In genomic region chrX:72120798-72121197, GRCh38 we compare ENCODE assay signal across 13 cellular contexts. TPM values are rescaled to one million over a fixed set of nuclear protein-coding genes. Genes with fewer than 3 reads are reported as not detected.
DNase-seq lines count a peak whose midpoint lies in the region; ATAC-seq, FAIRE-seq and TF ChIP-seq lines count a peak whose summit lies in the region.
"Had no signal": no experiment of that assay in that cellular context is flagged by ENCODE, and none has a peak within 500 bp of the region (broad histone marks: within the 10 kb centered on the region; RNA-seq: fewer than 3 reads in every experiment).

No MANE protein-coding gene starts in this region.

- no peak for TF ChIP-seq EP300 in stomach (IDR thresholded peaks at IDR 0.05)

- H3K27me3 ChIP-seq in stomach = peaks cover 0 to 4% (median 0%) of the 10 kb centered on the region in 3 donors

- peak overlapping the region; percentile 70 for H3K27ac Mint-ChIP-seq in activated CD4-positive, alpha-beta memory T cell treated with anti-CD3 and anti-CD28 coated beads for 36 hours
- H3K27ac Mint-ChIP-seq: activated CD8-positive, alpha-beta T cell treated with anti-CD3 and anti-CD28 coated beads for 36 hours had no signal

- H3K9me3 Mint-ChIP-seq in activated CD4-positive, alpha-beta memory T cell treated with anti-CD3 and anti-CD28 coated beads for 36 hours = no peaks in the 10 kb centered on the region
- H3K9me3 Mint-ChIP-seq: activated CD8-positive, alpha-beta T cell treated with anti-CD3 and anti-CD28 coated beads for 36 hours had no signal

- no peak overlapping the region for H3K9ac ChIP-seq in kidney (ENCODE audit: low read length in 2 of 2)

- intact Hi-C loops in activated CD4-positive, alpha-beta memory T cell treated with anti-CD3 and anti-CD28 coated beads for 36 hours (cut with micrococcal nuclease) = loop anchor here (1.0 kb wide), 2 partner anchors 15 to 20 kb away; no protein-coding TSS in a partner anchor
- intact Hi-C loops in kidney (cut with DNase I) = loop anchor here (10.0 kb wide), 1 partner anchor 96 kb away; no protein-coding TSS in a partner anchor
- intact Hi-C loops in stomach (cut with DNase I; ENCODE audit: low total_unique reads) = no loop called here

- H3K9me3 ChIP-seq in kidney (ENCODE audit: control insufficient read depth in 1 of 2, low read length in 2 of 2) (no peaks in the 10 kb centered on the region), stomach (no peaks in the 10 kb centered on the region)

- H3K36me3 ChIP-seq in kidney (ENCODE audit: control insufficient read depth in 1 of 2, insufficient read depth in 2 of 2, low read length in 2 of 2) (no peaks in the 10 kb centered on the region), stomach (no peaks in the 10 kb centered on the region)

- TF ChIP-seq POLR2A in stomach (IDR thresholded peaks at IDR 0.05) = no peak

- POLR2A ChIA-PET in activated CD4-positive, alpha-beta memory T cell treated with anti-CD3 and anti-CD28 coated beads for 36 hours (lab: Charles Lee) = no interaction called here

- 25 to 74% (median 63%) methylated on average over 5 to 6 of the region's 6 CpGs for WGBS in stomach, 5 donors

- no peak overlapping the region for H3K4me3 ChIP-seq in kidney (ENCODE audit: low read length in 2 of 2)
- H3K4me3 ChIP-seq in stomach = no peak overlapping the region

- no peaks in the 10 kb centered on the region for H3K27me3 Mint-ChIP-seq in activated CD4-positive, alpha-beta memory T cell treated with anti-CD3 and anti-CD28 coated beads for 36 hours

- H3K4me1 ChIP-seq in kidney (ENCODE audit: control insufficient read depth in 1 of 2, insufficient read depth in 1 of 2, low read depth in 1 of 2, low read length in 2 of 2) = peaks cover 12 to 22% of the 10 kb centered on the region in 2 donors
- H3K4me1 ChIP-seq in stomach = peaks cover 7 to 51% (median 32%) of the 10 kb centered on the region in 4 donors

- CTCF ChIA-PET in activated CD4-positive, alpha-beta memory T cell treated with anti-CD3 and anti-CD28 coated beads for 36 hours (lab: Charles Lee) = interaction anchor here (1.1 to 2.0 kb wide), 6 partner anchors 15 to 261 kb away, joined by 3 to 6 read pairs (median 4); no protein-coding TSS in a partner anchor

- H3K27ac ChIP-seq in kidney (ENCODE audit: low read depth in 2 of 2, low read length in 2 of 2) (peak overlapping the region; percentile 54 to 77), stomach (peak overlapping the region in 4 of 5 donors; percentile 46 to 80 (median 71))

- no peak overlapping the region for H3K4me3 Mint-ChIP-seq in activated CD4-positive, alpha-beta memory T cell treated with anti-CD3 and anti-CD28 coated beads for 36 hours
- H3K4me3 Mint-ChIP-seq: activated CD8-positive, alpha-beta T cell treated with anti-CD3 and anti-CD28 coated beads for 36 hours had no signal

- peak; percentile 44 for DNase-seq in NCI-H1092 treated with DMSO at 0.1 percent for 48 hours (lab: John Stamatoyannopoulos, UW)
- DNase-seq in NCI-H1092 (lab: John Stamatoyannopoulos, UW) = no peak
- DNase-seq in activated CD4-positive, alpha-beta memory T cell treated with anti-CD3 and anti-CD28 coated beads for 36 hours = no peak
- no peak for DNase-seq in kidney
- no peak for DNase-seq in stomach
- no peak for DNase-seq in NCI-H1417 treated with DMSO at 0.1 percent for 48 hours (lab: John Stamatoyannopoulos, UW)
- no peak for DNase-seq in stimulated activated CD4-positive, alpha-beta T cell treated with anti-CD3 and anti-CD28 coated beads, Interleukin-15, amount 100 ng/mL, for 24 hours
- DNase-seq: midbrain, NCI-H2081, SHP77 had no signal

- ATAC-seq in GM21619 (IDR thresholded peaks at IDR 0.05; ENCODE audit: unreplicated experiment) = no peak

- H3K4me1 Mint-ChIP-seq in activated CD4-positive, alpha-beta memory T cell treated with anti-CD3 and anti-CD28 coated beads for 36 hours (ENCODE audit: low read depth) = peaks cover 56% of the 10 kb centered on the region

- H3K36me3 Mint-ChIP-seq in activated CD4-positive, alpha-beta memory T cell treated with anti-CD3 and anti-CD28 coated beads for 36 hours = no peaks in the 10 kb centered on the region

- no peak for FAIRE-seq in kidney (lab: Jason Lieb, UNC)
- FAIRE-seq: A204.1 had no signal

- no peak for TF ChIP-seq CTCF in kidney (IDR thresholded peaks at IDR 0.05; ENCODE audit: borderline replicate concordance, extremely low read depth, insufficient read depth)
- no peak for TF ChIP-seq CTCF in stomach (IDR thresholded peaks at IDR 0.05)

RNA-seq across cellular contexts. Expression of gene RTL5, which starts 10.9 kb away (rescaled TPM):
- under 1 TPM; 0.76 to 0.92 TPM for total RNA-seq in activated CD4-positive, alpha-beta memory T cell treated with anti-CD3 and anti-CD28 coated beads for 36 hours
- total RNA-seq in kidney (6.9 TPM), stomach (1 to 10 TPM in 3 of 5 donors, under 1 TPM in 2; 0.58 to 5.4 (median 2.9) TPM)
- polyA plus RNA-seq in kidney (ENCODE audit: insufficient read depth, low read depth, low replicate concordance) (5.7 TPM), stomach (1 to 10 TPM; 1.2 to 3.7 (median 2.3) TPM)
